ENCODE assay signal across 19 cellular contexts in the genomic region with DNA sequence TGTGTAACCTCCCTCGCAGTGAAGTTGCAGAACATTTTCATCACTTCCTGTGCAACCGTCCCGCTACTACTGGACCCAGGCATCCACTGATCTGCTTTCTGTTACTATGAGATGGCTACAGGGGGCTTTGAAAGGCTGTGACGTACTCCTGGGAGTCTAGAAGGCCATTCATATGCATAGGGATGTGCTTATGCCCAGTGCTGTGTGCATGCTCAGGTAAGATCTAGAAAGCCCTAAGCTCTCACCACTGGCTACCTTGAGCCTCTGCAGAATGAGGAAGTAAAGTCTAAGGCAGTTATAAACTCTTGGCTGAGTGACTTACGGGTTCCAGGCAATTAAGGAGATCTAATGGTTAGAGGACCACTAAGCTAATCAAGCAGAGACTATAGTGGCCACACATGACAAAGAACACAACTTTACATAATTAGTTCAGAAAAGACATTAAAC. TPM values are rescaled to one million over a fixed set of nuclear protein-coding genes. Genes with fewer than 3 reads are reported as not detected.
DNase-seq lines count a peak whose midpoint lies in the region; ATAC-seq, FAIRE-seq and TF ChIP-seq lines count a peak whose summit lies in the region.
"Had no signal": no experiment of that assay in that cellular context is flagged by ENCODE, and none has a peak within 500 bp of the region (broad histone marks: within the 10 kb centered on the region; RNA-seq: fewer than 3 reads in every experiment).

No MANE protein-coding gene starts in this region.

- H3K4me1 ChIP-seq in K562 (replicated peaks in 1 of 2; ENCODE audit: control insufficient read depth in 2 of 2, insufficient read depth in 2 of 2, low read length in 2 of 2) (peaks cover 0 to 10% of the 10 kb centered on the region in 2 experiments; a peak in 2 of 5 replicates), H9 (ENCODE audit: insufficient read depth, low read length) (no peaks in the 10 kb centered on the region), heart right ventricle (peaks cover 0 to 19% (median 5%) of the 10 kb centered on the region in 9 donors)
- H3K4me1 ChIP-seq: prostate gland, uterus had no signal

- intact Hi-C loops in K562 (cut with micrococcal nuclease): no loop called here
- intact Hi-C loops in heart right ventricle (cut with DNase I): no loop called here

- H4K91ac ChIP-seq in H9 (ENCODE audit: insufficient read length, low read depth, low read length): no peak overlapping the region

- H3K36me3 ChIP-seq in SK-N-MC (ENCODE audit: insufficient read depth, low read length) (peaks cover 62% of the 10 kb centered on the region), K562 (ENCODE audit: control insufficient read depth, insufficient read depth, low read length) (peaks cover 82% of the 10 kb centered on the region), heart right ventricle (peaks cover 4 to 99% (median 57%) of the 10 kb centered on the region in 9 donors)
- H3K36me3 ChIP-seq: uterus had no signal

- no peak overlapping the region for H3K4me3 ChIP-seq in SK-N-MC
- no peak overlapping the region for H3K4me3 ChIP-seq in K562
- H3K4me3 ChIP-seq in heart right ventricle: no peak overlapping the region
- H3K4me3 ChIP-seq: gastrocnemius medialis, prostate gland, uterus had no signal

- no peak overlapping the region for H3T11ph ChIP-seq in H9 (ENCODE audit: low read length)

- H3K27me3 Mint-ChIP-seq in activated naive CD4-positive, alpha-beta T cell treated with anti-CD3 and anti-CD28 coated beads, Interleukin-2, amount 10 ng/mL, durations not matched to agents 7 days and 5 days: no peaks in the 10 kb centered on the region
- H3K27me3 Mint-ChIP-seq in stimulated activated naive B cell treated with anti-CD40 and anti-IgM and Interleukin-4, amounts not matched to agents 10 μg/mL and 1 μg/mL and 100 μg/mL, for 72 hours: no peaks in the 10 kb centered on the region
- H3K27me3 Mint-ChIP-seq in H9 (ENCODE audit: low read depth): peaks cover 5% of the 10 kb centered on the region; the same call in 1 of the 2 replicates

- peaks cover 66% of the 10 kb centered on the region for H3K36me3 Mint-ChIP-seq in activated naive CD4-positive, alpha-beta T cell treated with anti-CD3 and anti-CD28 coated beads, Interleukin-2, amount 10 ng/mL, durations not matched to agents 7 days and 5 days
- peaks cover 43 to 66% of the 10 kb centered on the region in 2 donors for H3K36me3 Mint-ChIP-seq in stimulated activated naive B cell treated with anti-CD40 and anti-IgM and Interleukin-4, amounts not matched to agents 10 μg/mL and 1 μg/mL and 100 μg/mL, for 72 hours
- peaks cover 34 to 94% (median 84%) of the 10 kb centered on the region in 3 experiments; a peak in 6 of 7 replicates for H3K36me3 Mint-ChIP-seq in H9 (ENCODE audit: insufficient read depth in 1 of 3, low read depth in 3 of 3)

- no peaks in the 10 kb centered on the region for H3K9me3 Mint-ChIP-seq in activated naive CD4-positive, alpha-beta T cell treated with anti-CD3 and anti-CD28 coated beads, Interleukin-2, amount 10 ng/mL, durations not matched to agents 7 days and 5 days
- H3K9me3 Mint-ChIP-seq in stimulated activated naive B cell treated with anti-CD40 and anti-IgM and Interleukin-4, amounts not matched to agents 10 μg/mL and 1 μg/mL and 100 μg/mL, for 72 hours: no peaks in the 10 kb centered on the region
- H3K9me3 Mint-ChIP-seq in H9: no peaks in the 10 kb centered on the region
- H3K9me3 Mint-ChIP-seq: endodermal cell, mesothelial cell of epicardium had no signal

- H3K9me3 ChIP-seq in SK-N-MC (ENCODE audit: low read depth, low read length): no peaks in the 10 kb centered on the region
- no peaks in the 10 kb centered on the region for H3K9me3 ChIP-seq in K562 (replicated peaks; ENCODE audit: control insufficient read depth, insufficient read depth, low read depth, low read length)
- H3K9me3 ChIP-seq in H9 (ENCODE audit: control insufficient read depth, low read depth, low read length): no peaks in the 10 kb centered on the region
- no peaks in the 10 kb centered on the region for H3K9me3 ChIP-seq in heart right ventricle
- H3K9me3 ChIP-seq: gastrocnemius medialis, prostate gland, uterus had no signal

- H4K5ac ChIP-seq in H9 (ENCODE audit: insufficient read length, low read depth, low read length): no peak overlapping the region

- no peak overlapping the region for H2AK5ac ChIP-seq in H9 (ENCODE audit: insufficient read length, low read length)

- no peaks in the 10 kb centered on the region for H3K9me1 ChIP-seq in K562 (ENCODE audit: control insufficient read depth, insufficient read depth, low read length)

- no peak for TF ChIP-seq EP300 in K562 (IDR thresholded peaks at IDR 0.05; ENCODE audit: low read length)

- TF ChIP-seq CTCF in K562 (IDR thresholded peaks at IDR 0.05 in 2 of 3, conservative IDR thresholded peaks at IDR 0.05 in 1 of 3; ENCODE audit: insufficient read depth in 2 of 3, low read depth in 1 of 3, low read length in 3 of 3) (no peak), H9 (conservative IDR thresholded peaks at IDR 0.05) (no peak), heart right ventricle (IDR thresholded peaks at IDR 0.05) (no peak)

- H3K9ac ChIP-seq in SK-N-MC (ENCODE audit: insufficient read length): no peak overlapping the region
- H3K9ac ChIP-seq in K562 (ENCODE audit: insufficient read depth in 1 of 2, low read depth in 2 of 2, low read length in 2 of 2): no peak overlapping the region
- H3K9ac ChIP-seq in H9 (ENCODE audit: extremely low read depth, insufficient read length, low read length): no peak overlapping the region

- no peak overlapping the region for H3K56ac ChIP-seq in H9 (ENCODE audit: insufficient read length, low read depth, low read length)

- H3K18ac ChIP-seq in H9 (ENCODE audit: insufficient read length, low read depth, low read length): no peak overlapping the region

- no peak for TF ChIP-seq RAD21 in K562 (CRISPR knock-in tag; conservative IDR thresholded peaks at IDR 0.05 in 1 of 2, IDR thresholded peaks at IDR 0.05 in 1 of 2)

- H3K14ac ChIP-seq in H9 (ENCODE audit: insufficient read depth, low read length): no peak overlapping the region

- WGBS in K562 (ENCODE audit: insufficient coverage, low coverage, missing lambda C conversion rate): 72% methylated on average over 5 of the region's 5 CpGs
- no CpG with 5 or more reads among the region's 5 CpGs for WGBS in H9 (ENCODE audit: extremely low coverage, insufficient read length, low lambda C conversion rate)
- 86 to 93% methylated on average over 5 of the region's 5 CpGs for WGBS in heart right ventricle, 2 donors

- no peak overlapping the region for H2AFZ ChIP-seq in K562 (ENCODE audit: low read depth, low read length)
- no peak overlapping the region for H2AFZ ChIP-seq in H9 (ENCODE audit: low read length)

- no peak overlapping the region for H2BK12ac ChIP-seq in H9 (ENCODE audit: insufficient read length, low read depth, low read length)

- POLR2A ChIA-PET in K562 (lab: Yijun Ruan, JAX): interaction anchor here (0.6 to 12.7 kb wide), 8 partner anchors 10 to 458 kb away, joined by 3 to 162 read pairs (median 4); partner anchors contain the start of genes HNRNPAB and PHYKPL

- H3K27ac ChIP-seq in SK-N-MC: 0 out of 2 replicates have a peak overlapping the region, but pooled peaks have one; percentile 12
- no peak overlapping the region; the same call in 2 of the 3 replicates for H3K27ac ChIP-seq in K562 (ENCODE audit: extremely low read depth, low read depth, low read length)
- no peak overlapping the region for H3K27ac ChIP-seq in H9 (ENCODE audit: insufficient read length, low read depth, low read length)
- H3K27ac ChIP-seq in heart right ventricle: peak overlapping the region in 1 of 10 donors; percentile 42
- H3K27ac ChIP-seq: gastrocnemius medialis, prostate gland, uterus had no signal

- H4K8ac ChIP-seq in H9 (replicated peaks; ENCODE audit: insufficient read length, low read depth, low read length): no peak overlapping the region

- H3K23me2 ChIP-seq in H9 (ENCODE audit: insufficient read length, low read depth, low read length, poor library complexity, severe bottlenecking): no peaks in the 10 kb centered on the region

- H3K4ac ChIP-seq in H9 (ENCODE audit: low read depth, low read length): no peak overlapping the region

- ATAC-seq in K562 (no peak), HG03378 (IDR thresholded peaks at IDR 0.05; ENCODE audit: unreplicated experiment) (no peak), heart right ventricle (no peak)
- peak; percentile 20 to 26 for ATAC-seq in stimulated activated naive B cell treated with anti-CD40 and anti-IgM and Interleukin-4, amounts not matched to agents 10 μg/mL and 1 μg/mL and 100 μg/mL, for 72 hours (replicated peaks)
- ATAC-seq: gastrocnemius medialis had no signal

- no peak overlapping the region for H3K4me2 ChIP-seq in K562 (ENCODE audit: insufficient read depth, low read length)
- no peak overlapping the region for H3K4me2 ChIP-seq in H9 (ENCODE audit: insufficient read depth, insufficient read length, low read length)

- H3K27ac Mint-ChIP-seq in activated naive CD4-positive, alpha-beta T cell treated with anti-CD3 and anti-CD28 coated beads, Interleukin-2, amount 10 ng/mL, durations not matched to agents 7 days and 5 days: peak overlapping the region; percentile 29
- peak overlapping the region; percentile 15 for H3K27ac Mint-ChIP-seq in stimulated activated naive B cell treated with anti-CD40 and anti-IgM and Interleukin-4, amounts not matched to agents 10 μg/mL and 1 μg/mL and 100 μg/mL, for 72 hours
- H3K27ac Mint-ChIP-seq in H9: peak overlapping the region in 1 of 3 experiments; percentile 56; a peak in 2 of 7 replicates
- H3K27ac Mint-ChIP-seq: endodermal cell, mesothelial cell of epicardium had no signal

- H3K79me2 ChIP-seq in K562 (ENCODE audit: control insufficient read depth, insufficient read depth, low read length): no peaks in the 10 kb centered on the region; the same call in 2 of the 3 replicates
- no peaks in the 10 kb centered on the region for H3K79me2 ChIP-seq in H9 (ENCODE audit: insufficient read depth, low read length)

- H4K20me1 ChIP-seq in K562 (replicated peaks; ENCODE audit: control insufficient read depth, insufficient read depth, low read length) (peaks cover 26% of the 10 kb centered on the region), H9 (ENCODE audit: control insufficient read depth, insufficient read depth, insufficient read length) (no peaks in the 10 kb centered on the region)

- H3K27me3 ChIP-seq in K562 (ENCODE audit: control insufficient read depth in 2 of 2, insufficient read depth in 2 of 2, low read length in 2 of 2) (no peaks in the 10 kb centered on the region), H9 (ENCODE audit: insufficient read depth, low read length) (no peaks in the 10 kb centered on the region), heart right ventricle (no peaks in the 10 kb centered on the region)
- H3K27me3 ChIP-seq: gastrocnemius medialis, uterus had no signal

- in situ Hi-C loops in K562 (cut with MboI): no loop called here

- FAIRE-seq in K562 (lab: Jason Lieb, UNC): no peak
- FAIRE-seq: islet of Langerhans had no signal

- H2BK120ac ChIP-seq in H9 (ENCODE audit: low read depth, low read length, poor library complexity, severe bottlenecking): no peak overlapping the region

- peaks cover 16% of the 10 kb centered on the region for H3K4me1 Mint-ChIP-seq in activated naive CD4-positive, alpha-beta T cell treated with anti-CD3 and anti-CD28 coated beads, Interleukin-2, amount 10 ng/mL, durations not matched to agents 7 days and 5 days
- peaks cover 26 to 44% of the 10 kb centered on the region in 2 donors for H3K4me1 Mint-ChIP-seq in stimulated activated naive B cell treated with anti-CD40 and anti-IgM and Interleukin-4, amounts not matched to agents 10 μg/mL and 1 μg/mL and 100 μg/mL, for 72 hours
- H3K4me1 Mint-ChIP-seq in H9: peaks cover 13 to 16% of the 10 kb centered on the region in 2 experiments
- H3K4me1 Mint-ChIP-seq: mesothelial cell of epicardium had no signal

- H2BK15ac ChIP-seq in H9 (ENCODE audit: low read depth, low read length): no peak overlapping the region

- H2BK5ac ChIP-seq in H9 (ENCODE audit: insufficient read length, low read length): no peak overlapping the region

- no peak for DNase-seq in activated naive CD4-positive, alpha-beta T cell treated with anti-CD3 and anti-CD28 coated beads, Interleukin-2, amount 10 ng/mL, durations not matched to agents 7 days and 5 days
- no peak for DNase-seq in activated naive CD4-positive, alpha-beta T cell (lab: John Stamatoyannopoulos, UW)
- DNase-seq in SK-N-MC (ENCODE audit: low read depth, low spot score): no peak
- no peak for DNase-seq in K562 (ENCODE audit: extremely low read depth in 1 of 4, low spot score in 3 of 4)
- no peak for DNase-seq in stimulated activated naive B cell treated with anti-CD40 and anti-IgM and Interleukin-4, amounts not matched to agents 10 μg/mL and 1 μg/mL and 100 μg/mL, for 72 hours
- DNase-seq in H9: no peak
- no peak for DNase-seq in heart right ventricle
- DNase-seq: activated T-cell treated with anti-CD3 and anti-CD28 coated beads for 4 hours, gastrocnemius medialis, NCI-H1417 treated with DMSO at 0.1 percent for 48 hours, RPMI8226, uterus had no signal

- no TSS peak for BruUV-seq in K562 (replicated peaks; lab: Mats Ljungman, UMichigan)

- H2BK20ac ChIP-seq in H9 (ENCODE audit: low read depth, low read length, poor library complexity, severe bottlenecking): no peak overlapping the region

- no peak for TF ChIP-seq POLR2A in K562 (conservative IDR thresholded peaks at IDR 0.05)

- no peaks in the 10 kb centered on the region for H3K79me1 ChIP-seq in H9 (ENCODE audit: insufficient read depth, low read depth, low read length, poor library complexity, severe bottlenecking)

- no peak overlapping the region for H3K4me3 Mint-ChIP-seq in activated naive CD4-positive, alpha-beta T cell treated with anti-CD3 and anti-CD28 coated beads, Interleukin-2, amount 10 ng/mL, durations not matched to agents 7 days and 5 days
- no peak overlapping the region for H3K4me3 Mint-ChIP-seq in stimulated activated naive B cell treated with anti-CD40 and anti-IgM and Interleukin-4, amounts not matched to agents 10 μg/mL and 1 μg/mL and 100 μg/mL, for 72 hours
- no peak overlapping the region for H3K4me3 Mint-ChIP-seq in H9
- H3K4me3 Mint-ChIP-seq: endodermal cell, mesothelial cell of epicardium had no signal

- CTCF ChIA-PET in activated naive CD4-positive, alpha-beta T cell treated with anti-CD3 and anti-CD28 coated beads, Interleukin-2, amount 10 ng/mL, durations not matched to agents 7 days and 5 days (lab: Charles Lee): interaction anchor here (1.3 kb wide), 1 partner anchor 19 kb away, joined by 3 read pairs; no protein-coding TSS in a partner anchor
- CTCF ChIA-PET in K562 (lab: Yijun Ruan, JAX; ENCODE audit: low intra/inter-chr PET ratio): no interaction called here

- H3K23ac ChIP-seq in H9 (ENCODE audit: insufficient read length, low read depth, low read length): no peak overlapping the region

RNA-seq across cellular contexts. Expression of gene HNRNPAB, which starts 11.8 kb away (rescaled TPM):
- total RNA-seq in K562 (2011; cell fraction: chromatin; rRNA removed; ENCODE audit: low replicate concordance): 107 and 112 TPM in 2 replicates
- 50.4 and 55.9 TPM in 2 replicates for total RNA-seq in K562 (2011; cell fraction: nucleolus; rRNA removed)
- 93.1 and 119 TPM in 2 replicates for total RNA-seq in K562 (2011; cell fraction: nucleoplasm; rRNA removed)
- total RNA-seq in K562 (2014; rRNA removed) (236 and 251 TPM in 2 replicates), K562 (2014; rRNA removed; fragmentation: Illumina TruSeq; extraction: Trizol) (193 and 210 TPM in 2 replicates), K562 (2015; rRNA removed; fragmentation: Illumina TruSeq; extraction: Trizol) (213 and 223 TPM in 2 replicates), K562 (2021) (299 and 351 TPM in 2 replicates), H9 (2021) (547 and 557 TPM in 2 replicates), heart right ventricle (100 to 1,000 TPM in 2 of 10 donors, 10 to 100 TPM in 8; 70.8 to 132 (median 81.4) TPM)
- polyA plus RNA-seq in K562 (2011; rRNA removed) (160 and 253 TPM in 2 replicates), K562 (2014; fragmentation: Illumina TruSeq; extraction: Trizol) (284 and 307 TPM in 2 replicates), K562 (2014; fragmentation: Nextera tagmentation; extraction: Ambion mirVana) (10 to 100 TPM; 34.6 to 44.7 TPM), K562 (2014; rRNA removed) (404 and 425 TPM in 2 replicates), heart right ventricle (100 to 1,000 TPM in 1 of 2 donors, 10 to 100 TPM in 1; 84.6 to 140 TPM)
- polyA plus RNA-seq in K562 (2011; cell fraction: cytosol; rRNA removed): 229 and 236 TPM in 2 replicates
- 131 TPM in 2 replicates for polyA plus RNA-seq in K562 (2011; cell fraction: nucleus; rRNA removed)
- 175 and 305 TPM in 2 replicates for polyA plus RNA-seq in K562 (2012)
- 75.6 and 103 TPM in 2 replicates for polyA minus RNA-seq in K562 (2011; rRNA and poly(A)+ RNA removed)
- 69.1 and 82.2 TPM in 2 replicates for polyA minus RNA-seq in K562 (2011; cell fraction: cytosol; rRNA and poly(A)+ RNA removed)
- polyA minus RNA-seq in K562 (2011; cell fraction: nucleus; rRNA and poly(A)+ RNA removed): 31.9 and 48.4 TPM in 2 replicates

RNA-seq across cellular contexts. Expression of gene PHYKPL, which starts 16.5 kb away (rescaled TPM):
- 203 and 378 TPM in 2 replicates for total RNA-seq in K562 (2011; cell fraction: chromatin; rRNA removed; ENCODE audit: low replicate concordance)
- total RNA-seq in K562 (2011; cell fraction: nucleolus; rRNA removed): 205 and 217 TPM in 2 replicates
- 219 and 287 TPM in 2 replicates for total RNA-seq in K562 (2011; cell fraction: nucleoplasm; rRNA removed)
- 18.6 and 21.6 TPM in 2 replicates for total RNA-seq in K562 (2014; rRNA removed)
- total RNA-seq in K562 (2014; rRNA removed; fragmentation: Illumina TruSeq; extraction: Trizol): 13.9 and 18.4 TPM in 2 replicates
- 16.7 and 17.1 TPM in 2 replicates for total RNA-seq in K562 (2015; rRNA removed; fragmentation: Illumina TruSeq; extraction: Trizol)
- total RNA-seq in K562 (2021): 34.0 and 34.7 TPM in 2 replicates
- polyA plus RNA-seq in K562 (2011; rRNA removed): 25.6 and 40.7 TPM in 2 replicates
- 18.3 and 25.8 TPM in 2 replicates for polyA plus RNA-seq in K562 (2011; cell fraction: cytosol; rRNA removed)
- polyA plus RNA-seq in K562 (2011; cell fraction: nucleus; rRNA removed): 126 and 156 TPM in 2 replicates
- polyA plus RNA-seq in K562 (2012): 19.8 and 52.3 TPM in 2 replicates
- polyA plus RNA-seq in K562 (2014; fragmentation: Illumina TruSeq; extraction: Trizol): 19.6 and 20.1 TPM in 2 replicates
- 1 to 10 TPM; 4.7 to 6.5 TPM for polyA plus RNA-seq in K562 (2014; fragmentation: Nextera tagmentation; extraction: Ambion mirVana)
- 31.9 and 32.0 TPM in 2 replicates for polyA plus RNA-seq in K562 (2014; rRNA removed)
- 33.9 and 36.4 TPM in 2 replicates for polyA minus RNA-seq in K562 (2011; rRNA and poly(A)+ RNA removed)
- 9.2 and 15.5 TPM in 2 replicates for polyA minus RNA-seq in K562 (2011; cell fraction: cytosol; rRNA and poly(A)+ RNA removed)
- polyA minus RNA-seq in K562 (2011; cell fraction: nucleus; rRNA and poly(A)+ RNA removed): 71.5 and 72.2 TPM in 2 replicates
- 40.9 and 48.8 TPM in 2 replicates for total RNA-seq in H9 (2021)
- 10 to 100 TPM; 30.5 to 50.6 (median 37.3) TPM for total RNA-seq in heart right ventricle
- 10 to 100 TPM; 24.8 to 59.8 TPM for polyA plus RNA-seq in heart right ventricle

RNA-seq across cellular contexts. Expression of gene GMCL2, which starts 28.9 kb away (rescaled TPM):
- total RNA-seq in K562 (2011; cell fraction: chromatin; rRNA removed; ENCODE audit: low replicate concordance): 0.14 TPM in 1 of 2 replicates, not detected in the other
- total RNA-seq in K562 (2011; cell fraction: nucleolus; rRNA removed): not detected in 2 replicates
- total RNA-seq in K562 (2011; cell fraction: nucleoplasm; rRNA removed): not detected in 2 replicates
- total RNA-seq in K562 (2014; rRNA removed): not detected in 2 replicates
- 0.04 TPM in 1 of 2 replicates, not detected in the other for total RNA-seq in K562 (2014; rRNA removed; fragmentation: Illumina TruSeq; extraction: Trizol)
- total RNA-seq in K562 (2015; rRNA removed; fragmentation: Illumina TruSeq; extraction: Trizol): not detected in 2 replicates
- not detected in 2 replicates for total RNA-seq in K562 (2021)
- 0.03 TPM in 1 of 2 replicates, not detected in the other for polyA plus RNA-seq in K562 (2011; rRNA removed)
- polyA plus RNA-seq in K562 (2011; cell fraction: cytosol; rRNA removed): not detected in 2 replicates
- polyA plus RNA-seq in K562 (2011; cell fraction: nucleus; rRNA removed): not detected in 2 replicates
- polyA plus RNA-seq in K562 (2012): not detected in 2 replicates
- not detected in 2 replicates for polyA plus RNA-seq in K562 (2014; fragmentation: Illumina TruSeq; extraction: Trizol)
- polyA plus RNA-seq in K562 (2014; fragmentation: Nextera tagmentation; extraction: Ambion mirVana): not detected
- not detected in 2 replicates for polyA plus RNA-seq in K562 (2014; rRNA removed)
- polyA minus RNA-seq in K562 (2011; rRNA and poly(A)+ RNA removed): 0.06 TPM in 1 of 2 replicates, not detected in the other
- polyA minus RNA-seq in K562 (2011; cell fraction: cytosol; rRNA and poly(A)+ RNA removed): not detected in 2 replicates
- not detected in 2 replicates for polyA minus RNA-seq in K562 (2011; cell fraction: nucleus; rRNA and poly(A)+ RNA removed)
- total RNA-seq in H9 (2021): not detected in 2 replicates
- total RNA-seq in heart right ventricle: not detected
- not detected for polyA plus RNA-seq in heart right ventricle
- total RNA-seq: endodermal cell, gastrocnemius medialis, mesothelial cell of epicardium, NCI-H460, uterus had no signal
- polyA plus RNA-seq: AG04450 had no signal

Comparison
In these comparisons a context has a peak if more than half of its experiments do, and no peak if none do; other contexts are left out.
1. ATAC-seq: peak in stimulated activated naive B cell treated with anti-CD40 and anti-IgM and Interleukin-4, amounts not matched to agents 10 μg/mL and 1 μg/mL and 100 μg/mL, for 72 hours (2 of 2); none in K562 (single experiment), HG03378 (single experiment) and heart right ventricle (0 of 8).